ENCODE assay signal across 1 cellular context in genomic region chr6:43521836-43522235, GRCh38.
TF ChIP-seq lines count a peak whose summit lies in the region.

No MANE protein-coding gene starts in this region.

TF ChIP-seq in WTC11, 78 proteins besides CTCF, POLR2A, EP300 and RAD21:
- no peak for TF ChIP-seq KAT7 (CRISPR knock-in tag; IDR thresholded peaks at IDR 0.05; ENCODE audit: borderline replicate concordance)
- TF ChIP-seq MYBL2 (CRISPR knock-in tag; IDR thresholded peaks at IDR 0.05) = no peak
- no peak for TF ChIP-seq ZMAT4 (CRISPR knock-in tag; IDR thresholded peaks at IDR 0.05)
- no peak for TF ChIP-seq JUN (CRISPR knock-in tag; IDR thresholded peaks at IDR 0.05)
- TF ChIP-seq ZNF671 (CRISPR knock-in tag; IDR thresholded peaks at IDR 0.05) = no peak
- TF ChIP-seq ETV6 (CRISPR knock-in tag; IDR thresholded peaks at IDR 0.05) = no peak
- no peak for TF ChIP-seq SMAD4 (CRISPR knock-in tag; IDR thresholded peaks at IDR 0.05)
